14 cellular contexts compared by ENCODE assay signal in genomic region chr11:119634301-119634700, GRCh38.
DNase-seq lines count a peak whose midpoint lies in the region; TF ChIP-seq lines count a peak whose summit lies in the region.
"Had no signal": no experiment of that assay in that cellular context is flagged by ENCODE, and none has a peak within 500 bp of the region (broad histone marks: within the 10 kb centered on the region; RNA-seq: fewer than 3 reads in every experiment).

No MANE protein-coding gene starts in this region.

- H4K8ac ChIP-seq in neuronal stem cell (ENCODE audit: low read depth, low read length) = no peak overlapping the region
- H4K8ac ChIP-seq in H9 (replicated peaks; ENCODE audit: insufficient read length, low read depth, low read length) = no peak overlapping the region

- H4K20me1 ChIP-seq in H9 (ENCODE audit: control insufficient read depth, insufficient read depth, insufficient read length) = no peaks in the 10 kb centered on the region

- H3K4me3 ChIP-seq in SJCRH30 (no peak overlapping the region), neuronal stem cell (ENCODE audit: low read length in 2 of 2) (no peak overlapping the region)

- H2BK12ac ChIP-seq in neuronal stem cell (ENCODE audit: low read length) = no peak overlapping the region
- H2BK12ac ChIP-seq in H9 (ENCODE audit: insufficient read length, low read depth, low read length) = no peak overlapping the region

- H3K23me2 ChIP-seq in H9 (ENCODE audit: insufficient read length, low read depth, low read length, poor library complexity, severe bottlenecking) = no peaks in the 10 kb centered on the region

- peaks cover 42% of the 10 kb centered on the region for H3K4me1 ChIP-seq in SJCRH30
- peaks cover 3 to 12% of the 10 kb centered on the region in 2 donors for H3K4me1 ChIP-seq in neuronal stem cell (ENCODE audit: control insufficient read depth in 2 of 2, insufficient read depth in 1 of 2, low read depth in 1 of 2, low read length in 2 of 2)
- H3K4me1 ChIP-seq in H9 (ENCODE audit: insufficient read depth, low read length) = no peaks in the 10 kb centered on the region

- no peaks in the 10 kb centered on the region; a peak in 1 of 5 replicates for H3K9me3 Mint-ChIP-seq in H9
- H3K9me3 Mint-ChIP-seq: CD4-positive, alpha-beta memory T cell had no signal

- no CpG with 5 or more reads among the region's 15 CpGs for WGBS in neuronal stem cell (ENCODE audit: extremely low coverage in 2 of 2, insufficient read length in 2 of 2, insufficient replicate concordance in 1 of 2), 2 donors
- WGBS in H9 (ENCODE audit: extremely low coverage, insufficient read length, low lambda C conversion rate) = no CpG with 5 or more reads among the region's 15 CpGs

- no peak overlapping the region for H2BK20ac ChIP-seq in H9 (ENCODE audit: low read depth, low read length, poor library complexity, severe bottlenecking)

- H3K27ac ChIP-seq in SJCRH30 (peak overlapping the region; percentile 100), neuronal stem cell (replicated peaks; ENCODE audit: low read length) (no peak overlapping the region), H9 (ENCODE audit: insufficient read length, low read depth, low read length) (no peak overlapping the region)

- H3K18ac ChIP-seq in neuronal stem cell (ENCODE audit: low read length) (peak overlapping the region; percentile 46), H9 (ENCODE audit: insufficient read length, low read depth, low read length) (no peak overlapping the region)

- peak overlapping the region; percentile 13 for H2AK5ac ChIP-seq in neuronal stem cell (ENCODE audit: low read depth, low read length)
- H2AK5ac ChIP-seq in H9 (ENCODE audit: insufficient read length, low read length) = no peak overlapping the region

- H3K4me3 Mint-ChIP-seq in H9 = no peak overlapping the region
- H3K4me3 Mint-ChIP-seq: CD4-positive, alpha-beta memory T cell had no signal

- H3K9me3 ChIP-seq in SJCRH30 (replicated peaks) = peaks cover 6% of the 10 kb centered on the region; the same call in 1 of the 2 replicates
- peaks cover 0 to 5% of the 10 kb centered on the region in 2 donors for H3K9me3 ChIP-seq in neuronal stem cell (replicated peaks in 1 of 2; ENCODE audit: control insufficient read depth in 2 of 2, insufficient read depth in 1 of 2, low read depth in 1 of 2, low read length in 2 of 2)
- H3K9me3 ChIP-seq in H9 (ENCODE audit: control insufficient read depth, low read depth, low read length) = no peaks in the 10 kb centered on the region

- H3K36me3 ChIP-seq in SJCRH30 (no peaks in the 10 kb centered on the region), neuronal stem cell (replicated peaks in 1 of 2; ENCODE audit: control insufficient read depth in 2 of 2, insufficient read depth in 2 of 2, low read length in 2 of 2) (no peaks in the 10 kb centered on the region)

- H3K56ac ChIP-seq in H9 (ENCODE audit: insufficient read length, low read depth, low read length) = no peak overlapping the region

- H3K4me2 ChIP-seq in neuronal stem cell (ENCODE audit: insufficient read depth, low read length, poor library complexity, severe bottlenecking) (no peak overlapping the region), H9 (ENCODE audit: insufficient read depth, insufficient read length, low read length) (no peak overlapping the region)

- no peak overlapping the region for H3K27ac Mint-ChIP-seq in H9
- H3K27ac Mint-ChIP-seq: CD4-positive, alpha-beta memory T cell had no signal

- no peak overlapping the region for H3K9ac ChIP-seq in neuronal stem cell (ENCODE audit: low read depth, low read length, poor library complexity)
- H3K9ac ChIP-seq in H9 (ENCODE audit: extremely low read depth, insufficient read length, low read length) = no peak overlapping the region

- H3K4me1 Mint-ChIP-seq in H9 = peaks cover 11 to 17% of the 10 kb centered on the region in 2 experiments
- H3K4me1 Mint-ChIP-seq: CD4-positive, alpha-beta memory T cell had no signal

- H2BK15ac ChIP-seq in neuronal stem cell (ENCODE audit: low read length) = no peak overlapping the region
- no peak overlapping the region for H2BK15ac ChIP-seq in H9 (ENCODE audit: low read depth, low read length)

- no peak for TF ChIP-seq CTCF in H9 (conservative IDR thresholded peaks at IDR 0.05)

- peaks cover 37% of the 10 kb centered on the region for H3K27me3 Mint-ChIP-seq in H9 (ENCODE audit: low read depth)

- no peak overlapping the region for H3K14ac ChIP-seq in neuronal stem cell (ENCODE audit: low read length)
- no peak overlapping the region for H3K14ac ChIP-seq in H9 (ENCODE audit: insufficient read depth, low read length)

- DNase-seq in SJCRH30 (peak; percentile 75 to 84), myocyte (ENCODE audit: low read depth) (peak; percentile 36), neuronal stem cell (ENCODE audit: low spot score) (no peak), DMS79 (lab: John Stamatoyannopoulos, UW) (no peak), H9 (no peak)
- no peak for DNase-seq in activated CD8-positive, alpha-beta memory T cell treated with anti-CD3 and anti-CD28 coated beads, Interleukin-2, amount 50 U/mL, for 48 hours
- DNase-seq: C1 segment of cervical spinal cord; Calu3; CD4-positive, alpha-beta memory T cell; COR-L47; DMS53; DND-41; GOT3; HCEC 1CT had no signal

- H3K27me3 ChIP-seq in SJCRH30 = no peaks in the 10 kb centered on the region
- H3K27me3 ChIP-seq in neuronal stem cell (ENCODE audit: control insufficient read depth in 3 of 3, insufficient read depth in 3 of 3, low read depth in 1 of 3, low read length in 3 of 3) = peaks cover 0 to 20% (median 3%) of the 10 kb centered on the region in 3 experiments
- 0 out of 2 replicates have a peak, but pooled peaks cover 2% of the 10 kb centered on the region for H3K27me3 ChIP-seq in H9 (ENCODE audit: insufficient read depth, low read length)

- H2AFZ ChIP-seq in neuronal stem cell (ENCODE audit: low read length) (no peak overlapping the region), H9 (ENCODE audit: low read length) (no peak overlapping the region)

- H3K79me1 ChIP-seq in neuronal stem cell (ENCODE audit: low read depth, low read length) (no peaks in the 10 kb centered on the region), H9 (ENCODE audit: insufficient read depth, low read depth, low read length, poor library complexity, severe bottlenecking) (no peaks in the 10 kb centered on the region)

- H3K79me2 ChIP-seq in H9 (ENCODE audit: insufficient read depth, low read length) = no peaks in the 10 kb centered on the region

- H2BK5ac ChIP-seq in neuronal stem cell (ENCODE audit: low read length) = no peak overlapping the region
- H2BK5ac ChIP-seq in H9 (ENCODE audit: insufficient read length, low read length) = no peak overlapping the region

- no peaks in the 10 kb centered on the region; a peak in 1 of 7 replicates for H3K36me3 Mint-ChIP-seq in H9 (ENCODE audit: insufficient read depth in 1 of 3, low read depth in 3 of 3)
- H3K36me3 Mint-ChIP-seq: CD4-positive, alpha-beta memory T cell had no signal

- no peak overlapping the region for H3K23ac ChIP-seq in neuronal stem cell (ENCODE audit: low read depth, low read length, poor library complexity)
- H3K23ac ChIP-seq in H9 (ENCODE audit: insufficient read length, low read depth, low read length) = no peak overlapping the region

- no peak overlapping the region for H4K91ac ChIP-seq in neuronal stem cell (ENCODE audit: low read depth, low read length, poor library complexity)
- H4K91ac ChIP-seq in H9 (ENCODE audit: insufficient read length, low read depth, low read length) = no peak overlapping the region

- H3T11ph ChIP-seq in H9 (ENCODE audit: low read length) = no peak overlapping the region

- H4K5ac ChIP-seq in H9 (ENCODE audit: insufficient read length, low read depth, low read length) = no peak overlapping the region

- H2BK120ac ChIP-seq in neuronal stem cell (ENCODE audit: low read depth, low read length) (no peak overlapping the region), H9 (ENCODE audit: low read depth, low read length, poor library complexity, severe bottlenecking) (no peak overlapping the region)

- H3K4ac ChIP-seq in neuronal stem cell (ENCODE audit: low read length) = no peak overlapping the region
- H3K4ac ChIP-seq in H9 (ENCODE audit: low read depth, low read length) = no peak overlapping the region

Comparison
In these comparisons a context has a peak if more than half of its experiments do, and no peak if none do; other contexts are left out.
1. DNase-seq: peak in SJCRH30 (2 of 2) and myocyte (single experiment); none in neuronal stem cell (single experiment), DMS79 (single experiment), activated CD8-positive, alpha-beta memory T cell treated with anti-CD3 and anti-CD28 coated beads, Interleukin-2, amount 50 U/mL, for 48 hours (single experiment) and H9 (single experiment).